8 cellular contexts compared by ENCODE assay signal in the genomic region with DNA sequence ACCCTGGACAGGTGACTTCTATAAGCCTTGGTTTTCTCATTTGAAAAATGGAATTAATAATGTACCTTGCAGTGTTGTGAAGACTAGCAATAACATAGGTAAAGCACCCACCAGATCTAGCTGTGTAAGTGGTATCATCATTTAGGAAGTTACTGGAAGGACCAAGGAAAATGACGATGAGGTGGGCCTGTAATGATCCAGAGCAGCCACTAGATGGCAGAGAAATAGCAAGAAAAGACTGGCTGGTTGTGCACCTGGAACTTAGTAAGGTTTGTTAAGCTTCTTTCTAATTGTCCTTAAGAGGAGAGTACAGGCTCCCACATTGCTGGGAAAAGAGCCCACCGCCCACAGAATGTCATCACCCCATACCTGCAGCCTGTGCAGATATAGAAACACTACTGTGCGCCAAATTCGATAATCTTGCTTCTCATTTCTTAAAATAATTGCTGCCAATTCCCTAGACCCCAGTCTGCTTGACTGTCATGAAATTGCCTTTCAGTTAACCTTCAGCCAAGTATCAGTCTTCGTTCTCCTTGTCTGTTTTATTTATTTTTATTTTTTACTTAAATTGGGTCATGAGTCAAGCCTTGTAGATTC. TPM values are rescaled to one million over a fixed set of nuclear protein-coding genes. Genes with fewer than 3 reads are reported as not detected.
A peak's percentile ranks its signal among the peaks of the same experiment; 100 is the strongest.
DNase-seq lines count a peak whose midpoint lies in the region; ATAC-seq and TF ChIP-seq lines count a peak whose summit lies in the region.

No MANE protein-coding gene starts in this region.

- no peak overlapping the region; the same call in 1 of the 2 replicates for H3K27ac Mint-ChIP-seq in WTC11

- POLR2A ChIA-PET in WTC11 (lab: Charles Lee): interaction anchor here (0.6 kb wide), 1 partner anchor 108 kb away, joined by 3 read pairs; no protein-coding TSS in a partner anchor

- no peaks in the 10 kb centered on the region for H3K36me3 ChIP-seq in parathyroid adenoma (ENCODE audit: control insufficient read depth, insufficient read depth, low read length)

- peak; percentile 62 for TF ChIP-seq CTCF in GM13976 (IDR thresholded peaks at IDR 0.05; ENCODE audit: borderline replicate concordance, control extremely low read depth, extremely low read depth, insufficient read depth, missing control alignments)
- TF ChIP-seq CTCF in WTC11 (IDR thresholded peaks at IDR 0.05): peak; percentile 72
- peak; percentile 65 for TF ChIP-seq CTCF in parathyroid adenoma (IDR thresholded peaks at IDR 0.05)

- H3K9me3 Mint-ChIP-seq in WTC11: no peaks in the 10 kb centered on the region

- ATAC-seq in WTC11 (peak; percentile 60), GM21528 (IDR thresholded peaks at IDR 0.05; ENCODE audit: low FRiP score, unreplicated experiment) (no peak), GM21529 (IDR thresholded peaks at IDR 0.05; ENCODE audit: unreplicated experiment) (no peak)

- H3K4me3 Mint-ChIP-seq in WTC11: no peak overlapping the region

- no peaks in the 10 kb centered on the region for H3K27me3 ChIP-seq in parathyroid adenoma (ENCODE audit: control insufficient read depth, insufficient read depth, low read length)

- H3K36me3 Mint-ChIP-seq in WTC11: peaks cover 4% of the 10 kb centered on the region; the same call in 1 of the 2 replicates

- no peaks in the 10 kb centered on the region for H3K27me3 Mint-ChIP-seq in WTC11 (ENCODE audit: low read depth)

- H3K9ac ChIP-seq in parathyroid adenoma: no peak overlapping the region

- H3K4me3 ChIP-seq in parathyroid adenoma (ENCODE audit: low read depth, low read length): no peak overlapping the region

- peak; percentile 45 for DNase-seq in CD1c-positive myeloid dendritic cell (ENCODE audit: extremely low spot score)
- no peak for DNase-seq in GM13976 (ENCODE audit: low spot score)
- DNase-seq in NCI-H2171 (lab: John Stamatoyannopoulos, UW): peak; percentile 51
- no peak for DNase-seq in WTC11 (ENCODE audit: low spot score)
- peak; percentile 43 for DNase-seq in fibroblast of the conjunctiva (ENCODE audit: low read depth)

- H3K9me3 ChIP-seq in parathyroid adenoma (ENCODE audit: control insufficient read depth, low read length): no peaks in the 10 kb centered on the region

- peaks cover 2% of the 10 kb centered on the region for H3K4me1 ChIP-seq in parathyroid adenoma

- H2AFZ ChIP-seq in parathyroid adenoma: no peak overlapping the region

- peaks cover 4% of the 10 kb centered on the region for H3K79me2 ChIP-seq in parathyroid adenoma

- no peak overlapping the region for H3K27ac ChIP-seq in parathyroid adenoma

- no peak overlapping the region for H3K4me2 ChIP-seq in parathyroid adenoma (ENCODE audit: low read length)

- H3K4me1 Mint-ChIP-seq in WTC11: peaks cover 11% of the 10 kb centered on the region; the same call in 1 of the 2 replicates

- in situ Hi-C loops in GM13976 (cut with MboI; ENCODE audit: low sequenced_read_pairs, unreplicated experiment): no loop called here

- CTCF ChIA-PET in WTC11 (lab: Charles Lee): interaction anchor here (0.6 to 2.9 kb wide), 42 partner anchors 9 to 533 kb away, joined by 3 to 29 read pairs (median 4); a partner anchor contains a TSS

TF ChIP-seq in WTC11, 78 proteins besides CTCF, POLR2A, EP300 and RAD21:
- TF ChIP-seq MYBL2 (CRISPR knock-in tag; IDR thresholded peaks at IDR 0.05): no peak
- TF ChIP-seq EMX1 (CRISPR knock-in tag; IDR thresholded peaks at IDR 0.05): no peak
- TF ChIP-seq OVOL2 (CRISPR knock-in tag; IDR thresholded peaks at IDR 0.05; ENCODE audit: borderline replicate concordance): no peak
- TF ChIP-seq, protein P1, sequence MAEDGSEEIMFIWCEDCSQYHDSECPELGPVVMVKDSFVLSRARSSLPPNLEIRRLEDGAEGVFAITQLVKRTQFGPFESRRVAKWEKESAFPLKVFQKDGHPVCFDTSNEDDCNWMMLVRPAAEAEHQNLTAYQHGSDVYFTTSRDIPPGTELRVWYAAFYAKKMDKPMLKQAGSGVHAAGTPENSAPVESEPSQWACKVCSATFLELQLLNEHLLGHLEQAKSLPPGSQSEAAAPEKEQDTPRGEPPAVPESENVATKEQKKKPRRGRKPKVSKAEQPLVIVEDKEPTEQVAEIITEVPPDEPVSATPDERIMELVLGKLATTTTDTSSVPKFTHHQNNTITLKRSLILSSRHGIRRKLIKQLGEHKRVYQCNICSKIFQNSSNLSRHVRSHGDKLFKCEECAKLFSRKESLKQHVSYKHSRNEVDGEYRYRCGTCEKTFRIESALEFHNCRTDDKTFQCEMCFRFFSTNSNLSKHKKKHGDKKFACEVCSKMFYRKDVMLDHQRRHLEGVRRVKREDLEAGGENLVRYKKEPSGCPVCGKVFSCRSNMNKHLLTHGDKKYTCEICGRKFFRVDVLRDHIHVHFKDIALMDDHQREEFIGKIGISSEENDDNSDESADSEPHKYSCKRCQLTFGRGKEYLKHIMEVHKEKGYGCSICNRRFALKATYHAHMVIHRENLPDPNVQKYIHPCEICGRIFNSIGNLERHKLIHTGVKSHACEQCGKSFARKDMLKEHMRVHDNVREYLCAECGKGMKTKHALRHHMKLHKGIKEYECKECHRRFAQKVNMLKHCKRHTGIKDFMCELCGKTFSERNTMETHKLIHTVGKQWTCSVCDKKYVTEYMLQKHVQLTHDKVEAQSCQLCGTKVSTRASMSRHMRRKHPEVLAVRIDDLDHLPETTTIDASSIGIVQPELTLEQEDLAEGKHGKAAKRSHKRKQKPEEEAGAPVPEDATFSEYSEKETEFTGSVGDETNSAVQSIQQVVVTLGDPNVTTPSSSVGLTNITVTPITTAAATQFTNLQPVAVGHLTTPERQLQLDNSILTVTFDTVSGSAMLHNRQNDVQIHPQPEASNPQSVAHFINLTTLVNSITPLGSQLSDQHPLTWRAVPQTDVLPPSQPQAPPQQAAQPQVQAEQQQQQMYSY (CRISPR knock-in tag; IDR thresholded peaks at IDR 0.05): no peak
- no peak for TF ChIP-seq FOXP1 (CRISPR knock-in tag; IDR thresholded peaks at IDR 0.05; ENCODE audit: borderline replicate concordance)
- no peak for TF ChIP-seq FOXK1 (CRISPR knock-in tag; IDR thresholded peaks at IDR 0.05)
- no peak for TF ChIP-seq NR3C1 (CRISPR knock-in tag; conservative IDR thresholded peaks at IDR 0.05; ENCODE audit: low read depth)

RNA-seq across cellular contexts. Expression of a gene that starts 37.2 kb away (rescaled TPM):
- 0.69 to 0.85 TPM (median 0.70 TPM) in 3 replicates for total RNA-seq in WTC11 (2021)

RNA-seq across cellular contexts. Expression of a gene that starts 53.2 kb away (rescaled TPM):
- 169 to 182 TPM (median 171 TPM) in 3 replicates for total RNA-seq in WTC11 (2021)

Comparison
In these comparisons a context has a peak if more than half of its experiments do, and no peak if none do; other contexts are left out.
1. DNase-seq: peak in CD1c-positive myeloid dendritic cell (single experiment), NCI-H2171 (single experiment) and fibroblast of the conjunctiva (single experiment); none in GM13976 (single experiment) and WTC11 (single experiment).
2. Peak in every context shown above with its lines, with median percentiles within 50 percentile points of each other: CTCF ChIP-seq.